13 cellular contexts compared by ENCODE assay signal in genomic region chr9:133237271-133237731, GRCh38. TPM values are rescaled to one million over a fixed set of nuclear protein-coding genes. Genes with fewer than 3 reads are reported as not detected.
DNase-seq lines count a peak whose midpoint lies in the region; ATAC-seq, FAIRE-seq and TF ChIP-seq lines count a peak whose summit lies in the region.
"Had no signal": no experiment of that assay in that cellular context is flagged by ENCODE, and none has a peak within 500 bp of the region (broad histone marks: within the 10 kb centered on the region; RNA-seq: fewer than 3 reads in every experiment).

No MANE protein-coding gene starts in this region.

- H3K27me3 Mint-ChIP-seq in H9 (ENCODE audit: low read depth), result peaks cover 52% of the 10 kb centered on the region
- H3K27me3 Mint-ChIP-seq: progenitor cell of endocrine pancreas had no signal

- H3K4me1 ChIP-seq in H9 (ENCODE audit: insufficient read depth, low read length), result no peaks in the 10 kb centered on the region
- H3K4me1 ChIP-seq in colonic mucosa, result peaks cover 5% of the 10 kb centered on the region
- H3K4me1 ChIP-seq in keratinocyte (ENCODE audit: control insufficient read depth, extremely low read depth, insufficient read depth, low read length), result peaks cover 8% of the 10 kb centered on the region
- H3K4me1 ChIP-seq in skeletal muscle satellite cell (ENCODE audit: control insufficient read depth, insufficient read depth, low read length), result peaks cover 14% of the 10 kb centered on the region

- H4K20me1 ChIP-seq in H9 (ENCODE audit: control insufficient read depth, insufficient read depth, insufficient read length) (no peaks in the 10 kb centered on the region), keratinocyte (ENCODE audit: control insufficient read depth, extremely low read depth, insufficient read depth, low read length) (no peaks in the 10 kb centered on the region)

- ATAC-seq in HG02588 (IDR thresholded peaks at IDR 0.05; ENCODE audit: unreplicated experiment), result no peak

- H3K4me2 ChIP-seq in H9 (ENCODE audit: insufficient read depth, insufficient read length, low read length) (no peak overlapping the region), keratinocyte (ENCODE audit: control insufficient read depth, extremely low read depth, insufficient read depth, low read depth, low read length) (peak overlapping the region; percentile 41), skeletal muscle satellite cell (ENCODE audit: low read length) (peak overlapping the region; percentile 31)

- no peak overlapping the region for H3K23ac ChIP-seq in H9 (ENCODE audit: insufficient read length, low read depth, low read length)

- no peak overlapping the region for H2BK120ac ChIP-seq in H9 (ENCODE audit: low read depth, low read length, poor library complexity, severe bottlenecking)

- intact Hi-C loops in colonic mucosa (cut with DNase I), result loop anchor here (10.0 kb wide), 1 partner anchor 88 kb away; no protein-coding TSS in a partner anchor

- H3K9me1 ChIP-seq in keratinocyte (ENCODE audit: control insufficient read depth, extremely low read depth, insufficient read depth, low read length), result no peaks in the 10 kb centered on the region

- no peak overlapping the region for H2BK20ac ChIP-seq in H9 (ENCODE audit: low read depth, low read length, poor library complexity, severe bottlenecking)

- H3K36me3 ChIP-seq in colonic mucosa (no peaks in the 10 kb centered on the region), keratinocyte (ENCODE audit: control insufficient read depth in 2 of 2, extremely low read depth in 1 of 2, insufficient read depth in 2 of 2, low read length in 2 of 2) (no peaks in the 10 kb centered on the region), skeletal muscle satellite cell (ENCODE audit: insufficient read depth, low read length) (no peaks in the 10 kb centered on the region)

- H4K91ac ChIP-seq in H9 (ENCODE audit: insufficient read length, low read depth, low read length), result no peak overlapping the region

- H2BK12ac ChIP-seq in H9 (ENCODE audit: insufficient read length, low read depth, low read length), result no peak overlapping the region

- H4K8ac ChIP-seq in H9 (replicated peaks; ENCODE audit: insufficient read length, low read depth, low read length), result no peak overlapping the region

- no peak overlapping the region for H3K4ac ChIP-seq in H9 (ENCODE audit: low read depth, low read length)

- H2BK5ac ChIP-seq in H9 (ENCODE audit: insufficient read length, low read length), result no peak overlapping the region

- 0 out of 2 replicates have a peak overlapping the region, but pooled peaks have one; percentile 9 for H3K14ac ChIP-seq in H9 (ENCODE audit: insufficient read depth, low read length)

- H3K79me2 ChIP-seq in H9 (ENCODE audit: insufficient read depth, low read length) (no peaks in the 10 kb centered on the region), keratinocyte (ENCODE audit: control insufficient read depth, insufficient read depth, low read length) (no peaks in the 10 kb centered on the region)

- H3K9me3 ChIP-seq in H9 (ENCODE audit: control insufficient read depth, low read depth, low read length) (no peaks in the 10 kb centered on the region), colonic mucosa (no peaks in the 10 kb centered on the region), keratinocyte (ENCODE audit: control insufficient read depth, low read depth, low read length) (no peaks in the 10 kb centered on the region), skeletal muscle satellite cell (replicated peaks; ENCODE audit: low read length) (no peaks in the 10 kb centered on the region)

- H3K4me3 ChIP-seq in colonic mucosa (no peak overlapping the region), keratinocyte (ENCODE audit: control insufficient read depth in 2 of 3, extremely low read depth in 1 of 3, insufficient read depth in 2 of 3, low read depth in 1 of 3, low read length in 3 of 3) (no peak overlapping the region), skeletal muscle satellite cell (ENCODE audit: low read length) (no peak overlapping the region)

- H3K56ac ChIP-seq in H9 (ENCODE audit: insufficient read length, low read depth, low read length), result no peak overlapping the region

- H3K4me1 Mint-ChIP-seq in H9, result peaks cover 5% of the 10 kb centered on the region in 2 experiments

- no peaks in the 10 kb centered on the region; a peak in 1 of 5 replicates for H3K9me3 Mint-ChIP-seq in H9
- H3K9me3 Mint-ChIP-seq: activated naive CD8-positive, alpha-beta T cell treated with anti-CD3 and anti-CD28 coated beads for 36 hours; CD8-positive, alpha-beta memory T cell had no signal

- DNase-seq in H9 (peak; percentile 1), colonic mucosa (no peak), keratinocyte (ENCODE audit: low read depth, low spot score) (no peak), GF-D8 (lab: John Stamatoyannopoulos, UW) (no peak), SHP77 treated with DMSO at 0.1 percent for 48 hours (lab: John Stamatoyannopoulos, UW) (no peak)
- no peak for DNase-seq in stimulated activated CD4-positive, alpha-beta T cell treated with anti-CD3 and anti-CD28 coated beads, Interleukin-4, amount 100 ng/mL, for 1 hour
- DNase-seq: activated CD4-positive, alpha-beta T cell treated with anti-CD3 and anti-CD28 coated beads for 4 hours; activated naive CD8-positive, alpha-beta T cell treated with anti-CD3 and anti-CD28 coated beads for 36 hours; CD8-positive, alpha-beta memory T cell; NCI-H1417 treated with DMSO at 0.1 percent for 48 hours had no signal

- H3K27me3 ChIP-seq in H9 (ENCODE audit: insufficient read depth, low read length) (no peaks in the 10 kb centered on the region; the same call in 1 of the 2 replicates), colonic mucosa (no peaks in the 10 kb centered on the region), keratinocyte (ENCODE audit: control insufficient read depth, extremely low read depth, insufficient read depth, low read length) (no peaks in the 10 kb centered on the region), skeletal muscle satellite cell (ENCODE audit: control insufficient read depth, insufficient read depth, low read length) (peaks cover 28% of the 10 kb centered on the region)

- no peak overlapping the region for H2BK15ac ChIP-seq in H9 (ENCODE audit: low read depth, low read length)

- no peak overlapping the region for H2AFZ ChIP-seq in H9 (ENCODE audit: low read length)
- H2AFZ ChIP-seq in keratinocyte (ENCODE audit: control insufficient read depth, low read length), result no peak overlapping the region

- no peak overlapping the region for H3K18ac ChIP-seq in H9 (ENCODE audit: insufficient read length, low read depth, low read length)

- H3K27ac ChIP-seq in H9 (ENCODE audit: insufficient read length, low read depth, low read length) (no peak overlapping the region), colonic mucosa (peak overlapping the region; percentile 26), keratinocyte (ENCODE audit: control insufficient read depth, insufficient read depth, low read length) (no peak overlapping the region)

- no peaks in the 10 kb centered on the region; a peak in 2 of 7 replicates for H3K36me3 Mint-ChIP-seq in H9 (ENCODE audit: insufficient read depth in 1 of 3, low read depth in 3 of 3)
- H3K36me3 Mint-ChIP-seq: activated naive CD8-positive, alpha-beta T cell treated with anti-CD3 and anti-CD28 coated beads for 36 hours; CD8-positive, alpha-beta memory T cell had no signal

- peaks cover 9% of the 10 kb centered on the region for H3K23me2 ChIP-seq in H9 (ENCODE audit: insufficient read length, low read depth, low read length, poor library complexity, severe bottlenecking)

- H4K5ac ChIP-seq in H9 (ENCODE audit: insufficient read length, low read depth, low read length), result no peak overlapping the region

- FAIRE-seq in keratinocyte (lab: Jason Lieb, UNC), result no peak

- no peaks in the 10 kb centered on the region for H3K79me1 ChIP-seq in H9 (ENCODE audit: insufficient read depth, low read depth, low read length, poor library complexity, severe bottlenecking)

- no CpG with 5 or more reads among the region's 10 CpGs for WGBS in H9 (ENCODE audit: extremely low coverage, insufficient read length, low lambda C conversion rate)

- H3K4me3 Mint-ChIP-seq in H9, result peak overlapping the region in 1 of 2 experiments; percentile 50; a peak in 1 of 5 replicates
- H3K4me3 Mint-ChIP-seq: activated naive CD8-positive, alpha-beta T cell treated with anti-CD3 and anti-CD28 coated beads for 36 hours; CD8-positive, alpha-beta memory T cell had no signal

- H3T11ph ChIP-seq in H9 (ENCODE audit: low read length), result no peak overlapping the region

- TF ChIP-seq CTCF in H9 (conservative IDR thresholded peaks at IDR 0.05) (no peak), colonic mucosa (IDR thresholded peaks at IDR 0.05) (no peak), keratinocyte (optimal IDR thresholded peaks at IDR 0.05 in 1 of 3, IDR thresholded peaks at IDR 0.05 in 1 of 3, conservative IDR thresholded peaks at IDR 0.05 in 1 of 3; ENCODE audit: extremely low read depth in 1 of 3, insufficient read depth in 2 of 3, low read length in 3 of 3) (no peak)

- H3K27ac Mint-ChIP-seq in H9, result no peak overlapping the region
- H3K27ac Mint-ChIP-seq: activated naive CD8-positive, alpha-beta T cell treated with anti-CD3 and anti-CD28 coated beads for 36 hours had no signal

- H3K9ac ChIP-seq in H9 (ENCODE audit: extremely low read depth, insufficient read length, low read length), result no peak overlapping the region
- H3K9ac ChIP-seq in colonic mucosa (ENCODE audit: low read depth in 2 of 2, low read length in 2 of 2), result no peak overlapping the region
- H3K9ac ChIP-seq in keratinocyte (ENCODE audit: control insufficient read depth, extremely low read depth, insufficient read depth, low read length), result no peak overlapping the region
- H3K9ac ChIP-seq in skeletal muscle satellite cell (ENCODE audit: low read depth, low read length), result no peak overlapping the region

- no peak overlapping the region for H2AK5ac ChIP-seq in H9 (ENCODE audit: insufficient read length, low read length)

- dilution Hi-C loops in keratinocyte (cut with MboI; ENCODE audit: extremely low pct_ligation_motif_present, low sequenced_read_pairs), result no loop called here

RNA-seq across cellular contexts. Expression of gene OBP2B, which starts 28.3 kb away (rescaled TPM):
- total RNA-seq in H9 (2021), result not detected in 2 replicates
- not detected for total RNA-seq in colonic mucosa
- not detected in 3 replicates for polyA plus RNA-seq in keratinocyte
- polyA plus RNA-seq in keratinocyte (2011; ENCODE audit: low read depth), result not detected
- not detected in 2 replicates for polyA plus RNA-seq in keratinocyte (2011; cell fraction: cytosol; rRNA removed)
- not detected in 2 replicates for polyA plus RNA-seq in keratinocyte (2011; cell fraction: nucleus; rRNA removed)
- not detected in 2 replicates for polyA plus RNA-seq in keratinocyte (2012; ENCODE audit: low replicate concordance)
- polyA minus RNA-seq in keratinocyte, result not detected in 3 replicates
- not detected for polyA minus RNA-seq in keratinocyte (2011; cell fraction: cytosol; rRNA and poly(A)+ RNA removed)
- not detected in 2 replicates for polyA minus RNA-seq in keratinocyte (2011; cell fraction: nucleus; rRNA and poly(A)+ RNA removed)
- not detected in 2 replicates for total RNA-seq in skeletal muscle satellite cell (2012; rRNA removed)
- total RNA-seq: activated naive CD8-positive, alpha-beta T cell treated with anti-CD3 and anti-CD28 coated beads for 36 hours; CD8-positive, alpha-beta memory T cell; progenitor cell of endocrine pancreas had no signal
- polyA plus RNA-seq: CD8-positive, alpha-beta memory T cell had no signal

RNA-seq across cellular contexts. Expression of gene ABO, which starts 37.7 kb away (rescaled TPM):
- 0.31 and 0.37 TPM in 2 replicates for total RNA-seq in H9 (2021)
- 10 to 100 TPM; 58.0 to 77.7 TPM for total RNA-seq in colonic mucosa
- polyA plus RNA-seq in keratinocyte, result not detected in 3 replicates
- not detected for polyA plus RNA-seq in keratinocyte (2011; ENCODE audit: low read depth)
- polyA plus RNA-seq in keratinocyte (2011; cell fraction: cytosol; rRNA removed), result not detected in 2 replicates
- 0.05 TPM in 1 of 2 replicates, not detected in the other for polyA plus RNA-seq in keratinocyte (2011; cell fraction: nucleus; rRNA removed)
- polyA plus RNA-seq in keratinocyte (2012; ENCODE audit: low replicate concordance), result 0.34 TPM in 1 of 2 replicates, not detected in the other
- polyA minus RNA-seq in keratinocyte, result not detected in 3 replicates
- polyA minus RNA-seq in keratinocyte (2011; cell fraction: cytosol; rRNA and poly(A)+ RNA removed), result not detected
- not detected in 2 replicates for polyA minus RNA-seq in keratinocyte (2011; cell fraction: nucleus; rRNA and poly(A)+ RNA removed)
- not detected in 2 replicates for total RNA-seq in skeletal muscle satellite cell (2012; rRNA removed)
- total RNA-seq: activated naive CD8-positive, alpha-beta T cell treated with anti-CD3 and anti-CD28 coated beads for 36 hours; CD8-positive, alpha-beta memory T cell had no signal
- polyA plus RNA-seq: CD8-positive, alpha-beta memory T cell had no signal

Comparison
In these comparisons a context has a peak if more than half of its experiments do, and no peak if none do; other contexts are left out.
1. RNA of gene ABO, which starts 37.7 kb away (total RNA-seq): 58.0 to 77.7 TPM in colonic mucosa; 0.31 to 0.37 TPM in H9; every median in the first group is over 10 times any median in the second.